Comparison of ENCODE assay signal across 15 cellular contexts in the genomic region with DNA sequence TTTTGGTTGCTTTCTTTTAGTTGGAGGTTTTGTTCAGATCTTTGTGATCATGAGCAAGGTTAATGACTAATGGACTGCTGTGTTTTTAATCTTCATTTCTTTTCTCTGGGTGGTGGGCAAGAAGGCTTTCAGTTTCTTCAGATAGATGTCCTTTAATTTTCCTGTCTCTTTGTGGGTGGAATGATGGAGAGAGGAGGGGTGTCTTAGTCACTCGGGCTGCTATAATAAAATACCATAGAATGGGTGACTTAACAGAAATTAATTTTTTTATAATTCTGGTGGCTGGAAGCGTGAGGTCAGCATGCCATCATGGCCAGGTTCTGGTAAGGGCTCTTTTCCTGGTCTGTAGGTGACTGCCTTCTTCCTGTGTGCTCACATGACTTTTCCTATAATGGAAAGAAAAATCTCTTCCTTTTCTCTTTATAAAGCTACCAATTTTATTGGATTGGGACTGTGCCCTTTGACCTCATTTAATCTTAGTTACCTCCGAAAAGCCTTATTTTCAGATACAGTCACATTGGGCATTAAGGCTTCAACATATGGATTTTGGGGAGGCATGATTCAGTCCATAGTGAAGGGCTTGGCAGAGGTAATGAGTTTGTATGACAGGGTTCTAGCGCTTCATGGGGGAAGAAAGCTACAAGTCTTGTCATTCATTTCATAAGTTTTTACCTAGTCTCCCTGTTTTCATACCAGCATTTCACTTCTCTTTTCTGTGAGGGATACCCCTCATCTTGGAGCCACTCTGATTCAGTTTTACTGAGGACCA. TPM values are rescaled to one million over a fixed set of nuclear protein-coding genes. Genes with fewer than 3 reads are reported as not detected.
A peak's percentile ranks its signal among the peaks of the same experiment; 100 is the strongest.
DNase-seq lines count a peak whose midpoint lies in the region; TF ChIP-seq lines count a peak whose summit lies in the region.
"Had no signal": no experiment of that assay in that cellular context is flagged by ENCODE, and none has a peak within 500 bp of the region (broad histone marks: within the 10 kb centered on the region; RNA-seq: fewer than 3 reads in every experiment).

No MANE protein-coding gene starts in this region.

- no peak overlapping the region for H3K4me3 ChIP-seq in osteoblast (ENCODE audit: insufficient read depth, low read length)
- H3K4me3 ChIP-seq: HAP-1, spleen had no signal

- no peaks in the 10 kb centered on the region for H3K27me3 Mint-ChIP-seq in T-helper 2 cell treated with Interferon-gamma antibody and Interleukin-4, amounts not matched to agents 5 μg/mL and 100 μg/mL, for 36 hours (ENCODE audit: low read depth)
- H3K27me3 Mint-ChIP-seq in IgD-negative memory B cell = no peaks in the 10 kb centered on the region
- peaks cover 1% of the 10 kb centered on the region for H3K27me3 Mint-ChIP-seq in brain

- H2AFZ ChIP-seq in osteoblast (ENCODE audit: low read length) = no peak overlapping the region

- DNase-seq in T-helper 2 cell treated with Interferon-gamma antibody and Interleukin-4, amounts not matched to agents 5 μg/mL and 100 μg/mL, for 36 hours (ENCODE audit: low spot score) = no peak
- DNase-seq in T-helper 2 cell = no peak
- DNase-seq in osteoblast (ENCODE audit: insufficient read length, low spot score, missing footprints) = peak; percentile 89
- DNase-seq in SHP77 treated with DMSO at 0.1 percent for 48 hours (lab: John Stamatoyannopoulos, UW) = no peak
- DNase-seq in NCI-H69 (lab: John Stamatoyannopoulos, UW) = no peak
- no peak for DNase-seq in DMS114 treated with DMSO at 0.1 percent for 48 hours (lab: John Stamatoyannopoulos, UW; ENCODE audit: unreplicated experiment)
- DNase-seq: ACHN; DMS153; effector memory CD4-positive, alpha-beta T cell; NCI-H1417; RPMI8226; spleen had no signal

- no peaks in the 10 kb centered on the region for H3K9me3 Mint-ChIP-seq in T-helper 2 cell treated with Interferon-gamma antibody and Interleukin-4, amounts not matched to agents 5 μg/mL and 100 μg/mL, for 36 hours
- no peaks in the 10 kb centered on the region for H3K9me3 Mint-ChIP-seq in IgD-negative memory B cell
- H3K9me3 Mint-ChIP-seq in brain = peaks cover 0 to 4% (median 2%) of the 10 kb centered on the region in 5 experiments

- H3K4me3 Mint-ChIP-seq in T-helper 2 cell treated with Interferon-gamma antibody and Interleukin-4, amounts not matched to agents 5 μg/mL and 100 μg/mL, for 36 hours = no peak overlapping the region
- H3K4me3 Mint-ChIP-seq in IgD-negative memory B cell (peak overlapping the region; percentile 34 to 73 (median 56)), brain (peak overlapping the region in 3 of 5 experiments; percentile 9 to 64 (median 14))

- H3K27me3 ChIP-seq in osteoblast (ENCODE audit: insufficient read depth, low read length) = no peaks in the 10 kb centered on the region
- H3K27me3 ChIP-seq: spleen had no signal

- H3K4me1 ChIP-seq in osteoblast (ENCODE audit: insufficient read depth, low read length) = peaks cover 26% of the 10 kb centered on the region

- no peaks in the 10 kb centered on the region for H3K9me3 ChIP-seq in osteoblast (ENCODE audit: low read depth, low read length)
- H3K9me3 ChIP-seq: HAP-1, spleen had no signal

- H3K4me1 Mint-ChIP-seq in T-helper 2 cell treated with Interferon-gamma antibody and Interleukin-4, amounts not matched to agents 5 μg/mL and 100 μg/mL, for 36 hours (ENCODE audit: low read depth) = peaks cover 33% of the 10 kb centered on the region
- H3K4me1 Mint-ChIP-seq in IgD-negative memory B cell (peaks cover 43 to 44% (median 44%) of the 10 kb centered on the region in 3 donors), brain (peaks cover 49% of the 10 kb centered on the region)

- TF ChIP-seq CTCF in brain (conservative IDR thresholded peaks at IDR 0.05) (no peak), osteoblast (IDR thresholded peaks at IDR 0.05; ENCODE audit: extremely low read depth, low read depth, low read length) (no peak)

- H3K4me2 ChIP-seq in osteoblast (ENCODE audit: insufficient read depth, low read length) = peak overlapping the region; percentile 35

- H3K36me3 ChIP-seq in osteoblast (ENCODE audit: insufficient read depth, low read length) = peaks cover 3% of the 10 kb centered on the region

- H3K79me2 ChIP-seq in osteoblast (ENCODE audit: insufficient read depth, low read length) = peaks cover 96% of the 10 kb centered on the region

- peaks cover 24% of the 10 kb centered on the region for H4K20me1 ChIP-seq in osteoblast (ENCODE audit: insufficient read depth, low read length)

- H3K27ac Mint-ChIP-seq in T-helper 2 cell treated with Interferon-gamma antibody and Interleukin-4, amounts not matched to agents 5 μg/mL and 100 μg/mL, for 36 hours = peak overlapping the region; percentile 45
- H3K27ac Mint-ChIP-seq in IgD-negative memory B cell (peak overlapping the region in 2 of 3 donors; percentile 9 to 66), brain (peak overlapping the region in 3 of 5 experiments; percentile 3 to 4 (median 3))

- peaks cover 29% of the 10 kb centered on the region for H3K36me3 Mint-ChIP-seq in T-helper 2 cell treated with Interferon-gamma antibody and Interleukin-4, amounts not matched to agents 5 μg/mL and 100 μg/mL, for 36 hours (ENCODE audit: low read depth)
- H3K36me3 Mint-ChIP-seq in IgD-negative memory B cell (peaks cover 2% of the 10 kb centered on the region), brain (peaks cover 62% of the 10 kb centered on the region)

- peak overlapping the region; percentile 49 for H3K27ac ChIP-seq in osteoblast (ENCODE audit: low read depth, low read length)

RNA-seq across cellular contexts. Expression of a gene that starts 6.4 kb away (rescaled TPM):
- polyA plus RNA-seq in IgD-negative memory B cell (8.0 TPM), brain (ENCODE audit: insufficient read depth, low read depth, low replicate concordance) (10.2 TPM)
- total RNA-seq in osteoblast = 15.6 and 21.4 TPM in 2 replicates
